26 cellular contexts compared by ENCODE assay signal in the genomic region with DNA sequence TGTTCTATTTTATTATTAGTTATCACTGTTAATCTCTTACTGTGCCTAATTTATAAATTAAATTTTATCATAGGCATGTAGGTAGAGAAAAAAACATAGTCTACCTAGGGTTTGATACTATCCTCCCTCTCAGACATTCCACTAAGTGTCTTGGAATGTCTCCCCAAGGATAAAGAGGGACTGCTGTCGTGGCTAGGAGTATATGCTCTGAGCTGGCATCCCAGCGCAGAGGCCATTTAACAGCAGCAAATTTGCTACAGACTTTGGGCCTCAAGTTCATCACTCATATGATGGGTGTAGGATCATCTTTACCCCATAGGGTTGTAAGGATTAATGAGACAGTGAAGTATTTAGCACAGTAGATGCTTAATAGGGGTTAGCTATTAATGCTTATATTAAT. TPM values are rescaled to one million over a fixed set of nuclear protein-coding genes. Genes with fewer than 3 reads are reported as not detected.
DNase-seq lines count a peak whose midpoint lies in the region; ATAC-seq, FAIRE-seq and TF ChIP-seq lines count a peak whose summit lies in the region.
"Had no signal": no experiment of that assay in that cellular context is flagged by ENCODE, and none has a peak within 500 bp of the region (broad histone marks: within the 10 kb centered on the region; RNA-seq: fewer than 3 reads in every experiment).

No MANE protein-coding gene starts in this region.

- H3K9me2 ChIP-seq in PC-3 (replicated peaks; ENCODE audit: low read length), result no peaks in the 10 kb centered on the region

- H3K4me2 ChIP-seq in A549, result peak overlapping the region; percentile 27; the same call in 1 of the 3 replicates
- H3K4me2 ChIP-seq in PC-3 (ENCODE audit: low read length), result 0 out of 2 replicates have a peak overlapping the region, but pooled peaks have one; percentile 86

- no peaks in the 10 kb centered on the region for H4K20me1 ChIP-seq in PC-3 (ENCODE audit: low read length)

- H2AFZ ChIP-seq in PC-3 (ENCODE audit: low read length), result no peak overlapping the region

- intact Hi-C loops in PC-3 (cut with micrococcal nuclease), result no loop called here
- intact Hi-C loops in sigmoid colon (cut with DNase I), result loop anchor here (5.0 kb wide), 1 partner anchor 39 kb away; no protein-coding TSS in a partner anchor

- TF ChIP-seq EP300 in A549 (IDR thresholded peaks at IDR 0.05) (no peak), gastroesophageal sphincter (IDR thresholded peaks at IDR 0.05) (no peak), sigmoid colon (IDR thresholded peaks at IDR 0.05) (no peak)

- ATAC-seq in A549 (no peak), PC-3 (no peak), gastroesophageal sphincter (no peak), HG02885 (IDR thresholded peaks at IDR 0.05; ENCODE audit: poor library complexity, unreplicated experiment) (no peak)
- ATAC-seq: left cardiac atrium had no signal

- H3K36me3 ChIP-seq in PC-3 (ENCODE audit: low read depth, low read length) (no peaks in the 10 kb centered on the region), gastroesophageal sphincter (no peaks in the 10 kb centered on the region), sigmoid colon (no peaks in the 10 kb centered on the region), BE2C (no peaks in the 10 kb centered on the region; the same call in 1 of the 2 replicates)
- H3K36me3 ChIP-seq: neutrophil had no signal

- FAIRE-seq in A549 (lab: Jason Lieb, UNC), result no peak
- FAIRE-seq: H1 had no signal

- H3K27me3 ChIP-seq in PC-3 (ENCODE audit: low read length) (no peaks in the 10 kb centered on the region), gastroesophageal sphincter (no peaks in the 10 kb centered on the region), sigmoid colon (no peaks in the 10 kb centered on the region), BE2C (no peaks in the 10 kb centered on the region)

- CTCF ChIA-PET in A549 (lab: Yijun Ruan, JAX), result interaction anchor here (1.6 kb wide), 1 partner anchor 11 kb away, joined by 4 read pairs; no protein-coding TSS in a partner anchor
- CTCF ChIA-PET in PC-3 (lab: Charles Lee), result no interaction called here

- no peak for TF ChIP-seq RAD21 in A549 (conservative IDR thresholded peaks at IDR 0.05 in 1 of 2, IDR thresholded peaks at IDR 0.05 in 1 of 2)

- no peak for DNase-seq in A549 (ENCODE audit: low read depth in 1 of 2, low spot score in 1 of 2)
- DNase-seq in PC-3, result peak; percentile 7
- no peak for DNase-seq in sigmoid colon
- DNase-seq in islet precursor cell, result no peak
- DNase-seq in HUDEP-2 (lab: John Stamatoyannopoulos, UW; ENCODE audit: unreplicated experiment in 76 of 76), result no peak
- DNase-seq in BE2C, result no peak
- DNase-seq: ACHN; activated CD4-positive, alpha-beta T cell treated with anti-CD3 and anti-CD28 coated beads, Interleukin-2, amount 10 ng/mL, durations not matched to agents 24 days and 14 days; activated CD8-positive, alpha-beta memory T cell treated with anti-CD3 and anti-CD28 coated beads, Interleukin-2, amount 50 U/mL, for 4 hours; amniotic stem cell; CD4-positive, alpha-beta memory T cell; cerebellar nuclear complex; DND-41; hypothalamus; left cardiac atrium; MM.1S; NCI-H1694 treated with DMSO at 0.1 percent for 48 hours; NCI-H345; NK-92 treated with Interleukin-12 subunit alpha and Interleukin-12 subunit beta, amount 100 ng/mL, for 24 hours; RPMI8226; stimulated activated CD4-positive, alpha-beta T cell treated with anti-CD3 and anti-CD28 coated beads, Interleukin-4, amount 100 ng/mL, for 24 hours; SW 1271 had no signal

- no peak overlapping the region for H3K9ac ChIP-seq in PC-3 (ENCODE audit: low read length)

- TF ChIP-seq CTCF in A549 (IDR thresholded peaks at IDR 0.05) (no peak), PC-3 (conservative IDR thresholded peaks at IDR 0.05; ENCODE audit: low read depth, low read length) (no peak), gastroesophageal sphincter (IDR thresholded peaks at IDR 0.05) (no peak), sigmoid colon (IDR thresholded peaks at IDR 0.05) (no peak), BE2C (IDR thresholded peaks at IDR 0.05; ENCODE audit: low read depth, low read length) (no peak)

- H3F3A ChIP-seq in PC-3 (ENCODE audit: low read length, unreplicated experiment), result no peaks in the 10 kb centered on the region

- peaks cover 85% of the 10 kb centered on the region for H3K79me2 ChIP-seq in PC-3 (ENCODE audit: low read length)

- 64% methylated on average over 2 of the region's 2 CpGs for WGBS in A549 (ENCODE audit: missing lambda C conversion rate)
- 75 to 77% methylated on average over 2 of the region's 2 CpGs for WGBS in gastroesophageal sphincter (ENCODE audit: low coverage in 1 of 2), 2 donors
- 90 to 96% methylated on average over 2 of the region's 2 CpGs for WGBS in sigmoid colon, 2 donors

- H3K4me3 ChIP-seq in A549 (no peak overlapping the region), PC-3 (ENCODE audit: low read length) (no peak overlapping the region), gastroesophageal sphincter (no peak overlapping the region), sigmoid colon (no peak overlapping the region), BE2C (ENCODE audit: low read depth, low read length) (no peak overlapping the region)

- TF ChIP-seq POLR2A in A549 (IDR thresholded peaks at IDR 0.05; ENCODE audit: low read length), result no peak
- TF ChIP-seq POLR2A in gastroesophageal sphincter (IDR thresholded peaks at IDR 0.05), result no peak
- TF ChIP-seq POLR2A in sigmoid colon (IDR thresholded peaks at IDR 0.05), result no peak

- H3K4me1 ChIP-seq in A549, result peaks cover 45% of the 10 kb centered on the region
- peaks cover 59% of the 10 kb centered on the region for H3K4me1 ChIP-seq in PC-3 (ENCODE audit: insufficient read depth, low read length)
- H3K4me1 ChIP-seq in gastroesophageal sphincter, result peaks cover 6 to 94% (median 34%) of the 10 kb centered on the region in 3 donors
- H3K4me1 ChIP-seq in sigmoid colon, result peaks cover 0 to 82% (median 72%) of the 10 kb centered on the region in 4 donors
- peaks cover 47% of the 10 kb centered on the region for H3K4me1 ChIP-seq in BE2C

- H3K27ac ChIP-seq in A549, result peak overlapping the region in 1 of 2 experiments; percentile 53; a peak in 1 of 6 replicates
- peak overlapping the region; percentile 99 for H3K27ac ChIP-seq in PC-3 (ENCODE audit: low read length)
- peak overlapping the region; percentile 5 to 84 (median 76) for H3K27ac ChIP-seq in gastroesophageal sphincter
- H3K27ac ChIP-seq in sigmoid colon, result peak overlapping the region; percentile 83 to 91 (median 86)
- H3K27ac ChIP-seq: neutrophil had no signal

- POLR2A ChIA-PET in A549 (lab: Yijun Ruan, JAX), result no interaction called here
- POLR2A ChIA-PET in PC-3 (lab: Charles Lee; ENCODE audit: unreplicated experiment), result no interaction called here

- H3K9me3 ChIP-seq in A549, result no peaks in the 10 kb centered on the region
- H3K9me3 ChIP-seq in PC-3 (ENCODE audit: low read length), result no peaks in the 10 kb centered on the region
- H3K9me3 ChIP-seq in gastroesophageal sphincter, result no peaks in the 10 kb centered on the region
- no peaks in the 10 kb centered on the region for H3K9me3 ChIP-seq in sigmoid colon
- no peaks in the 10 kb centered on the region for H3K9me3 ChIP-seq in BE2C
- H3K9me3 ChIP-seq: neutrophil had no signal

- no TSS peak for BruUV-seq in PC-3 (replicated peaks; lab: Mats Ljungman, UMichigan)

TF ChIP-seq in A549, 52 proteins besides CTCF, POLR2A, EP300 and RAD21:
- no peak for TF ChIP-seq RNF2 (IDR thresholded peaks at IDR 0.05; ENCODE audit: borderline replicate concordance, low read depth)
- no peak for TF ChIP-seq RFX5 (IDR thresholded peaks at IDR 0.05)
- TF ChIP-seq, protein P1, sequence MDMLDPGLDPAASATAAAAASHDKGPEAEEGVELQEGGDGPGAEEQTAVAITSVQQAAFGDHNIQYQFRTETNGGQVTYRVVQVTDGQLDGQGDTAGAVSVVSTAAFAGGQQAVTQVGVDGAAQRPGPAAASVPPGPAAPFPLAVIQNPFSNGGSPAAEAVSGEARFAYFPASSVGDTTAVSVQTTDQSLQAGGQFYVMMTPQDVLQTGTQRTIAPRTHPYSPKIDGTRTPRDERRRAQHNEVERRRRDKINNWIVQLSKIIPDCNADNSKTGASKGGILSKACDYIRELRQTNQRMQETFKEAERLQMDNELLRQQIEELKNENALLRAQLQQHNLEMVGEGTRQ (IDR thresholded peaks at IDR 0.05), result no peak

RNA-seq across cellular contexts. Expression of a gene that starts 56.7 kb away (rescaled TPM):
- polyA plus RNA-seq in A549 (2011; rRNA removed), result 6.5 and 11.0 TPM in 2 replicates
- polyA plus RNA-seq in A549 (2012; cell fraction: cytosol; rRNA removed), result 2.9 and 4.0 TPM in 2 replicates
- 4.6 and 5.1 TPM in 2 replicates for polyA plus RNA-seq in A549 (2012; cell fraction: nucleus; rRNA removed)
- polyA plus RNA-seq in A549 (2017; fragmentation: RNase III; extraction: RNeasy Plus Mini Kit Qiagen cat#74134 plus additional on column Dnase treatment), result 3.9 to 4.0 TPM (median 3.9 TPM) in 3 replicates
- 25.9 and 28.7 TPM in 2 replicates for polyA minus RNA-seq in A549 (2011; rRNA and poly(A)+ RNA removed)
- total RNA-seq in PC-3 (2014; rRNA removed), result 3.5 and 4.5 TPM in 2 replicates
- 10 to 100 TPM; 24.0 to 47.1 (median 29.5) TPM for total RNA-seq in gastroesophageal sphincter
- 10 to 100 TPM; 17.8 to 38.8 (median 19.1) TPM for total RNA-seq in sigmoid colon
- 1 to 10 TPM in 2 of 3 donors, under 1 TPM in 1; 0.69 to 4.3 (median 1.2) TPM for polyA plus RNA-seq in sigmoid colon
- polyA plus RNA-seq in BE2C (2012; ENCODE audit: insufficient read depth, insufficient read length, low read depth), result 14.5 TPM
